12 cellular contexts compared by ENCODE assay signal in the genomic region with DNA sequence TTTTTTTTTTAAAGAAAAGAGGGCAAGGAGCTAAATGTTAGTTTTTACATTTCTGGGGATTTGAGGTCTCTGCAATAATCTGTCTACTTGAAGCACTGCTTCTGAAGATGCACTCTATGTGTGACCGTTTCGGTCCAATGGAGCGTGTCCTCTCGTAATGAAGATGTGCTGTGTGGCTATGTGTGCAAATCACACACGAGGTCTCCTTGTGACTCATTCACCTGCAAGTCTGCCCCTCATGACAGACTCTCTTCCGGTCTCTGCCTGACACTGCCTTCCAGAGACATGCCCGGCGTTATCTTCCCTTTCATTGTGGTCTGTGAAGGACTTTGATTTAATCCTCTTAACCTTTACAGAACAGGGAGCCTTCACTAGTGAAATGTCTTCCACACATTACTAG.
A peak's percentile ranks its signal among the peaks of the same experiment; 100 is the strongest.
DNase-seq lines count a peak whose midpoint lies in the region; ATAC-seq lines count a peak whose summit lies in the region.
"Had no signal": no experiment of that assay in that cellular context is flagged by ENCODE, and none has a peak within 500 bp of the region (broad histone marks: within the 10 kb centered on the region; RNA-seq: fewer than 3 reads in every experiment).

No MANE protein-coding gene starts in this region.

- H3K36me3 Mint-ChIP-seq in activated CD4-positive, alpha-beta T cell treated with anti-CD3 and anti-CD28 coated beads, Interleukin-2, amount 10 ng/mL, durations not matched to agents 7 days and 5 days (ENCODE audit: low read depth) = no peaks in the 10 kb centered on the region

- DNase-seq in glomerular visceral epithelial cell (ENCODE audit: extremely low spot score) (peak; percentile 67), HPDE6-E6E7 (ENCODE audit: extremely low spot score) (no peak), NCI-H2196 treated with DMSO at 0.1 percent for 48 hours (lab: John Stamatoyannopoulos, UW; ENCODE audit: unreplicated experiment) (no peak), GDM1 (lab: John Stamatoyannopoulos, UW) (no peak)
- DNase-seq in activated CD4-positive, alpha-beta T cell treated with anti-CD3 and anti-CD28 coated beads, Interleukin-2, amount 10 ng/mL, durations not matched to agents 7 days and 5 days = no peak
- DNase-seq: activated naive CD8-positive, alpha-beta T cell treated with anti-CD3 and anti-CD28 coated beads, Interleukin-2, amount 50 U/mL, for 24 hours; mucosa of descending colon; stimulated activated CD4-positive, alpha-beta T cell treated with anti-CD3 and anti-CD28 coated beads, Interleukin-4, amount 100 ng/mL, for 4 hours had no signal

- POLR2A ChIA-PET in activated CD4-positive, alpha-beta T cell treated with anti-CD3 and anti-CD28 coated beads, Interleukin-2, amount 10 ng/mL, durations not matched to agents 7 days and 5 days (lab: Charles Lee) = no interaction called here

- no peak overlapping the region for H3K27ac Mint-ChIP-seq in activated CD4-positive, alpha-beta T cell treated with anti-CD3 and anti-CD28 coated beads, Interleukin-2, amount 10 ng/mL, durations not matched to agents 7 days and 5 days
- H3K27ac Mint-ChIP-seq: activated naive CD8-positive, alpha-beta T cell treated with anti-CD3 and anti-CD28 coated beads, Interleukin-2, amount 50 U/mL, for 24 hours; stimulated activated naive CD8-positive, alpha-beta T cell treated with anti-CD3 and anti-CD28 coated beads, Interleukin-15, Interleukin-2, amounts not matched to agents 100 ng/mL and 50 ng/mL, for 24 hours had no signal

- CTCF ChIA-PET in activated CD4-positive, alpha-beta T cell treated with anti-CD3 and anti-CD28 coated beads, Interleukin-2, amount 10 ng/mL, durations not matched to agents 7 days and 5 days (lab: Charles Lee) = no interaction called here

- H3K4me1 Mint-ChIP-seq in activated CD4-positive, alpha-beta T cell treated with anti-CD3 and anti-CD28 coated beads, Interleukin-2, amount 10 ng/mL, durations not matched to agents 7 days and 5 days = no peaks in the 10 kb centered on the region
- H3K4me1 Mint-ChIP-seq: activated naive CD8-positive, alpha-beta T cell treated with anti-CD3 and anti-CD28 coated beads, Interleukin-2, amount 50 U/mL, for 24 hours had no signal

- H3K9me3 Mint-ChIP-seq in activated CD4-positive, alpha-beta T cell treated with anti-CD3 and anti-CD28 coated beads, Interleukin-2, amount 10 ng/mL, durations not matched to agents 7 days and 5 days = no peaks in the 10 kb centered on the region
- H3K9me3 Mint-ChIP-seq: activated naive CD8-positive, alpha-beta T cell treated with anti-CD3 and anti-CD28 coated beads, Interleukin-2, amount 50 U/mL, for 24 hours had no signal

- peak; percentile 68 for ATAC-seq in GM18498 (IDR thresholded peaks at IDR 0.05; ENCODE audit: unreplicated experiment)
- peak; percentile 91 for ATAC-seq in GM21717 (IDR thresholded peaks at IDR 0.05; ENCODE audit: unreplicated experiment)
- peak; percentile 91 for ATAC-seq in HG03342 (IDR thresholded peaks at IDR 0.05; ENCODE audit: unreplicated experiment)
- ATAC-seq: activated naive CD8-positive, alpha-beta T cell treated with anti-CD3 and anti-CD28 coated beads, Interleukin-2, amount 50 U/mL, for 24 hours; mucosa of descending colon had no signal

- H3K27me3 Mint-ChIP-seq in activated CD4-positive, alpha-beta T cell treated with anti-CD3 and anti-CD28 coated beads, Interleukin-2, amount 10 ng/mL, durations not matched to agents 7 days and 5 days = no peaks in the 10 kb centered on the region
- H3K27me3 Mint-ChIP-seq: activated naive CD8-positive, alpha-beta T cell treated with anti-CD3 and anti-CD28 coated beads, Interleukin-2, amount 50 U/mL, for 24 hours; stimulated activated naive CD8-positive, alpha-beta T cell treated with anti-CD3 and anti-CD28 coated beads, Interleukin-15, Interleukin-2, amounts not matched to agents 100 ng/mL and 50 ng/mL, for 24 hours had no signal

- no peak overlapping the region for H3K4me3 Mint-ChIP-seq in activated CD4-positive, alpha-beta T cell treated with anti-CD3 and anti-CD28 coated beads, Interleukin-2, amount 10 ng/mL, durations not matched to agents 7 days and 5 days
- H3K4me3 Mint-ChIP-seq: activated naive CD8-positive, alpha-beta T cell treated with anti-CD3 and anti-CD28 coated beads, Interleukin-2, amount 50 U/mL, for 24 hours; stimulated activated naive CD8-positive, alpha-beta T cell treated with anti-CD3 and anti-CD28 coated beads, Interleukin-15, Interleukin-2, amounts not matched to agents 100 ng/mL and 50 ng/mL, for 24 hours had no signal
